In the genomic region with DNA sequence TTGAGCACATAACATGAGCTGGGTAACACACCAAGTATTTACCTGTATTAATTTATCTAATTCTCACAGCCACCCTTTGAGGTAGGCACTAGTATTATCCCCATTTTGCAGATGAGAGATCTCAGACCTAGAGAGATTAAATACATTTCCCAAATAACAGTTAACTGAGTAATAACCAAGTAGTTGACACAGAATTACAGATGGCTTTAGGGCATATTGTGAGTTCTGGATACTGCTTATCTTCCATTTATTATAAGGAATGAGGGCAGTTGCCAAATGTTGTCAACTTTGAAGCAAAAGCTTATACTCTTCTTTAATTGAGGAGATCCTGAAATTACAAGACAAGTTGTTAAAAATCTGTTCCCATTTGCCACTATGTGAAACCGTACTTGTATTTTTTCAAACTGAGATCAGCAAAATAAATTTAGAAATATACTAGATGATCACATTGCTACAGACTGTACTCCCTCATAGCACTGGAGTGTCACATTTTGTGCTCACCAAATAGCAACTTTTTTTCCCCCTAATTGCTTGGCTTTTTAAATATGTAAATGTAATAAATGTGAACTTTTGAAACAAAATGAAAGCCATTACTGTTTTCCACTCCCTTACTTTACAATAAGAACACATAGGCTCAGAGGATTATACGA, we compare ENCODE assay signal across 18 cellular contexts.
DNase-seq lines count a peak whose midpoint lies in the region; ATAC-seq, FAIRE-seq and TF ChIP-seq lines count a peak whose summit lies in the region.
"Had no signal": no experiment of that assay in that cellular context is flagged by ENCODE, and none has a peak within 500 bp of the region (broad histone marks: within the 10 kb centered on the region; RNA-seq: fewer than 3 reads in every experiment).

No MANE protein-coding gene starts in this region.

- H3K27me3 ChIP-seq in iPS-15b (ENCODE audit: control insufficient read depth, insufficient read depth, low read length): no peaks in the 10 kb centered on the region
- H3K27me3 ChIP-seq: BE2C had no signal

- H3K27ac Mint-ChIP-seq in activated naive CD4-positive, alpha-beta T cell treated with anti-CD3 and anti-CD28 coated beads, Interleukin-2, amount 50 U/mL, for 72 hours: no peak overlapping the region
- H3K27ac Mint-ChIP-seq: CD4-positive, CD25-positive, alpha-beta regulatory T cell; H9 had no signal

- ATAC-seq in HG03439 (IDR thresholded peaks at IDR 0.05; ENCODE audit: unreplicated experiment): no peak
- no peak for ATAC-seq in activated naive CD4-positive, alpha-beta T cell treated with anti-CD3 and anti-CD28 coated beads, Interleukin-2, amount 50 U/mL, for 72 hours

- no peaks in the 10 kb centered on the region for H3K9me3 ChIP-seq in iPS-15b (ENCODE audit: control insufficient read depth, insufficient read depth, low read length)
- H3K9me3 ChIP-seq: BE2C had no signal

- H3K36me3 ChIP-seq in iPS-15b (ENCODE audit: control insufficient read depth, insufficient read depth, low read length): peaks cover 7% of the 10 kb centered on the region

- H3K36me3 Mint-ChIP-seq in activated naive CD4-positive, alpha-beta T cell treated with anti-CD3 and anti-CD28 coated beads, Interleukin-2, amount 50 U/mL, for 72 hours: peaks cover 0 to 23% of the 10 kb centered on the region in 2 donors

- DNase-seq in EH (ENCODE audit: low read depth): peak; percentile 47
- DNase-seq in GM12892 (ENCODE audit: insufficient read length): no peak
- no peak for DNase-seq in activated naive CD4-positive, alpha-beta T cell treated with anti-CD3 and anti-CD28 coated beads, Interleukin-2, amount 50 U/mL, for 72 hours (ENCODE audit: low spot score in 2 of 2)
- DNase-seq in SHP77 treated with DMSO at 0.1 percent for 48 hours (lab: John Stamatoyannopoulos, UW): no peak
- DNase-seq: BE2C; C1 segment of cervical spinal cord; CD4-positive, CD25-positive, alpha-beta regulatory T cell; CD8-positive, alpha-beta memory T cell; COR-L47; DMS 273 treated with DMSO at 0.1 percent for 48 hours; DMS53; DND-41; GDM1; H9 had no signal

- peak; percentile 27 for FAIRE-seq in GM12892 (lab: Jason Lieb, UNC)
- FAIRE-seq: GM19239, H1 had no signal

- H3K4me1 ChIP-seq in iPS-15b (ENCODE audit: control insufficient read depth, insufficient read depth, low read length): no peaks in the 10 kb centered on the region

- TF ChIP-seq POLR2A in GM12892 (IDR thresholded peaks at IDR 0.05; ENCODE audit: low read depth, low read length): no peak

- peak overlapping the region; percentile 30 for H3K9ac ChIP-seq in iPS-15b (ENCODE audit: low read depth, low read length)

- H3K4me3 ChIP-seq in iPS-15b (ENCODE audit: low read depth, low read length): no peak overlapping the region

- H3K9me3 Mint-ChIP-seq in activated naive CD4-positive, alpha-beta T cell treated with anti-CD3 and anti-CD28 coated beads, Interleukin-2, amount 50 U/mL, for 72 hours: no peaks in the 10 kb centered on the region
- H3K9me3 Mint-ChIP-seq: CD8-positive, alpha-beta memory T cell; H9 had no signal
